1 cellular context compared by ENCODE assay signal in the genomic region with DNA sequence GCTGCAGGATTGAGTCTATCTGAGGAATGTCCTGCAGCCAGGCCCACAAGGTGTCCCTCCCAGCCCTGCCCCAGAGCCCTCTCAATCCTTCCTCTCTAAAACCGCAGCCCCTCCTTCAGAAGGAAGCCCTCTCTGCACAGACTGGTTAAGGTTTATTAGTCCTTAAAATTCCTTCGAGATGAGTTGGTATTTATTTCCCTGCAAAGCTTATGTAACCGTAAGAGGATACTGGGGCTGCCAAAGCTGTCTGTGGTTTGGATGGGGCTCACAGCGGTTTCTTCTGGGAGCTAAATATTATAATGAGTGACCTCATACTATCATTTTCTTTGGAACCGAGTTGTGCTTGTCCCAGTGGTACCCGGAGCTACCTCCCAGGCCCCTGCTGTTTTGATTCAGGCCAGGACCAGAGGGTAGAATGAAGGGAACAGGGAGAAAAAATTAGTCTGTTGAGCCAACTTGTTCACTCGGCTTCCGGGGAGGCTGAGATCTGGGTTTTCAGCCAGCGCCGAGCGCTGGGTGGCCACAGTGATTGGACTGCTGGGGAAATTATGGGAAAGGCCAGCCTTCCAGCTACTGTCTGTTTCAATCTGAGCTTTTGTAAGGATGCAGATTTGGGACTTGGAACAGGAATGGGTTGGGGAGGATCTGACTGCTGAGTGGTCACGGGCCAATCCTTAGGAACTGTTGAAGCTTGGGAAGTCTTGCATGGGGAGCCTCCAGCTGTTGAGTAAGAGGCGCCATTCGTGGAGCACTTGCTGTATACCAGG.
TF ChIP-seq lines count a peak whose summit lies in the region.

No MANE protein-coding gene starts in this region.

TF ChIP-seq in HEK293, 187 proteins besides CTCF, POLR2A, EP300 and RAD21 (continued from another document and continues in another):
- TF ChIP-seq, protein P1, sequence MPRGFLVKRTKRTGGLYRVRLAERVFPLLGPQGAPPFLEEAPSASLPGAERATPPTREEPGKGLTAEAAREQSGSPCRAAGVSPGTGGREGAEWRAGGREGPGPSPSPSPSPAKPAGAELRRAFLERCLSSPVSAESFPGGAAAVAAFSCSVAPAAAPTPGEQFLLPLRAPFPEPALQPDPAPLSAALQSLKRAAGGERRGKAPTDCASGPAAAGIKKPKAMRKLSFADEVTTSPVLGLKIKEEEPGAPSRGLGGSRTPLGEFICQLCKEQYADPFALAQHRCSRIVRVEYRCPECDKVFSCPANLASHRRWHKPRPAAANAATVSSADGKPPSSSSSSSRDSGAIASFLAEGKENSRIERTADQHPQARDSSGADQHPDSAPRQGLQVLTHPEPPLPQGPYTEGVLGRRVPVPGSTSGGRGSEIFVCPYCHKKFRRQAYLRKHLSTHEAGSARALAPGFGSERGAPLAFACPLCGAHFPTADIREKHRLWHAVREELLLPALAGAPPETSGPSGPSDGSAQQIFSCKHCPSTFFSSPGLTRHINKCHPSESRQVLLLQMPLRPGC (tag by site-specific recombination; IDR thresholded peaks at IDR 0.05) = peak; percentile 89
- TF ChIP-seq ZNF280C (tag by site-specific recombination; IDR thresholded peaks at IDR 0.05) = no peak
- TF ChIP-seq ZNF600 (tag by site-specific recombination; IDR thresholded peaks at IDR 0.05) = peak; percentile 62
- TF ChIP-seq, protein P2, sequence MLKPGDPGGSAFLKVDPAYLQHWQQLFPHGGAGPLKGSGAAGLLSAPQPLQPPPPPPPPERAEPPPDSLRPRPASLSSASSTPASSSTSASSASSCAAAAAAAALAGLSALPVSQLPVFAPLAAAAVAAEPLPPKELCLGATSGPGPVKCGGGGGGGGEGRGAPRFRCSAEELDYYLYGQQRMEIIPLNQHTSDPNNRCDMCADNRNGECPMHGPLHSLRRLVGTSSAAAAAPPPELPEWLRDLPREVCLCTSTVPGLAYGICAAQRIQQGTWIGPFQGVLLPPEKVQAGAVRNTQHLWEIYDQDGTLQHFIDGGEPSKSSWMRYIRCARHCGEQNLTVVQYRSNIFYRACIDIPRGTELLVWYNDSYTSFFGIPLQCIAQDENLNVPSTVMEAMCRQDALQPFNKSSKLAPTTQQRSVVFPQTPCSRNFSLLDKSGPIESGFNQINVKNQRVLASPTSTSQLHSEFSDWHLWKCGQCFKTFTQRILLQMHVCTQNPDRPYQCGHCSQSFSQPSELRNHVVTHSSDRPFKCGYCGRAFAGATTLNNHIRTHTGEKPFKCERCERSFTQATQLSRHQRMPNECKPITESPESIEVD (tag by site-specific recombination; IDR thresholded peaks at IDR 0.05) = peak; percentile 30; the same call in 1 of the 2 replicates
- no peak for TF ChIP-seq ZNF626 (tag by site-specific recombination; IDR thresholded peaks at IDR 0.05)
- no peak for TF ChIP-seq ZNF37A (tag by site-specific recombination; IDR thresholded peaks at IDR 0.05)
- TF ChIP-seq, protein P3, sequence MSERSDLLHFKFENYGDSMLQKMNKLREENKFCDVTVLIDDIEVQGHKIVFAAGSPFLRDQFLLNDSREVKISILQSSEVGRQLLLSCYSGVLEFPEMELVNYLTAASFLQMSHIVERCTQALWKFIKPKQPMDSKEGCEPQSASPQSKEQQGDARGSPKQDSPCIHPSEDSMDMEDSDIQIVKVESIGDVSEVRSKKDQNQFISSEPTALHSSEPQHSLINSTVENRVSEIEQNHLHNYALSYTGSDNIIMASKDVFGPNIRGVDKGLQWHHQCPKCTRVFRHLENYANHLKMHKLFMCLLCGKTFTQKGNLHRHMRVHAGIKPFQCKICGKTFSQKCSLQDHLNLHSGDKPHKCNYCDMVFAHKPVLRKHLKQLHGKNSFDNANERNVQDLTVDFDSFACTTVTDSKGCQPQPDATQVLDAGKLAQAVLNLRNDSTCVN (tag by site-specific recombination; optimal IDR thresholded peaks at IDR 0.05) = peak; percentile 8
- no peak for TF ChIP-seq ZNF221 (tag by site-specific recombination; IDR thresholded peaks at IDR 0.05; ENCODE audit: borderline replicate concordance)
- no peak for TF ChIP-seq ZNF514 (tag by site-specific recombination; IDR thresholded peaks at IDR 0.05)
- TF ChIP-seq ZNF366 (tag by site-specific recombination; conservative IDR thresholded peaks at IDR 0.05) = peak; percentile 86
- peak; percentile 97 for TF ChIP-seq SP7 (tag by site-specific recombination; IDR thresholded peaks at IDR 0.05)
- no peak for TF ChIP-seq ZNF302 (tag by site-specific recombination; IDR thresholded peaks at IDR 0.05; ENCODE audit: low read depth)
- TF ChIP-seq PRDM4 (tag by site-specific recombination; IDR thresholded peaks at IDR 0.05) = peak; percentile 99
- TF ChIP-seq ZNF837 (tag by site-specific recombination; IDR thresholded peaks at IDR 0.05) = no peak
- TF ChIP-seq SP3 (tag by site-specific recombination; IDR thresholded peaks at IDR 0.05) = peak; percentile 61
- no peak for TF ChIP-seq ZNF654 (tag by site-specific recombination; IDR thresholded peaks at IDR 0.05; ENCODE audit: low read depth)
- no peak for TF ChIP-seq ZNF174 (tag by site-specific recombination; IDR thresholded peaks at IDR 0.05)
- TF ChIP-seq ZNF660 (tag by site-specific recombination; IDR thresholded peaks at IDR 0.05) = peak; percentile 94
- peak; percentile 59; the same call in 1 of the 2 replicates for TF ChIP-seq ZNF10 (tag by site-specific recombination; IDR thresholded peaks at IDR 0.05)
- peak; percentile 95 for TF ChIP-seq ZEB2 (tag by site-specific recombination; IDR thresholded peaks at IDR 0.05)
- peak; percentile 80 for TF ChIP-seq ZBTB21 (tag by site-specific recombination; IDR thresholded peaks at IDR 0.05)
- TF ChIP-seq ZNF777 (tag by site-specific recombination; IDR thresholded peaks at IDR 0.05; ENCODE audit: borderline replicate concordance) = no peak
- TF ChIP-seq, protein P4, sequence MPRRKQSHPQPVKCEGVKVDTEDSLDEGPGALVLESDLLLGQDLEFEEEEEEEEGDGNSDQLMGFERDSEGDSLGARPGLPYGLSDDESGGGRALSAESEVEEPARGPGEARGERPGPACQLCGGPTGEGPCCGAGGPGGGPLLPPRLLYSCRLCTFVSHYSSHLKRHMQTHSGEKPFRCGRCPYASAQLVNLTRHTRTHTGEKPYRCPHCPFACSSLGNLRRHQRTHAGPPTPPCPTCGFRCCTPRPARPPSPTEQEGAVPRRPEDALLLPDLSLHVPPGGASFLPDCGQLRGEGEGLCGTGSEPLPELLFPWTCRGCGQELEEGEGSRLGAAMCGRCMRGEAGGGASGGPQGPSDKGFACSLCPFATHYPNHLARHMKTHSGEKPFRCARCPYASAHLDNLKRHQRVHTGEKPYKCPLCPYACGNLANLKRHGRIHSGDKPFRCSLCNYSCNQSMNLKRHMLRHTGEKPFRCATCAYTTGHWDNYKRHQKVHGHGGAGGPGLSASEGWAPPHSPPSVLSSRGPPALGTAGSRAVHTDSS (tag by site-specific recombination; IDR thresholded peaks at IDR 0.05) = no peak
- TF ChIP-seq ZNF157 (tag by site-specific recombination; IDR thresholded peaks at IDR 0.05) = no peak
- TF ChIP-seq, protein P5, sequence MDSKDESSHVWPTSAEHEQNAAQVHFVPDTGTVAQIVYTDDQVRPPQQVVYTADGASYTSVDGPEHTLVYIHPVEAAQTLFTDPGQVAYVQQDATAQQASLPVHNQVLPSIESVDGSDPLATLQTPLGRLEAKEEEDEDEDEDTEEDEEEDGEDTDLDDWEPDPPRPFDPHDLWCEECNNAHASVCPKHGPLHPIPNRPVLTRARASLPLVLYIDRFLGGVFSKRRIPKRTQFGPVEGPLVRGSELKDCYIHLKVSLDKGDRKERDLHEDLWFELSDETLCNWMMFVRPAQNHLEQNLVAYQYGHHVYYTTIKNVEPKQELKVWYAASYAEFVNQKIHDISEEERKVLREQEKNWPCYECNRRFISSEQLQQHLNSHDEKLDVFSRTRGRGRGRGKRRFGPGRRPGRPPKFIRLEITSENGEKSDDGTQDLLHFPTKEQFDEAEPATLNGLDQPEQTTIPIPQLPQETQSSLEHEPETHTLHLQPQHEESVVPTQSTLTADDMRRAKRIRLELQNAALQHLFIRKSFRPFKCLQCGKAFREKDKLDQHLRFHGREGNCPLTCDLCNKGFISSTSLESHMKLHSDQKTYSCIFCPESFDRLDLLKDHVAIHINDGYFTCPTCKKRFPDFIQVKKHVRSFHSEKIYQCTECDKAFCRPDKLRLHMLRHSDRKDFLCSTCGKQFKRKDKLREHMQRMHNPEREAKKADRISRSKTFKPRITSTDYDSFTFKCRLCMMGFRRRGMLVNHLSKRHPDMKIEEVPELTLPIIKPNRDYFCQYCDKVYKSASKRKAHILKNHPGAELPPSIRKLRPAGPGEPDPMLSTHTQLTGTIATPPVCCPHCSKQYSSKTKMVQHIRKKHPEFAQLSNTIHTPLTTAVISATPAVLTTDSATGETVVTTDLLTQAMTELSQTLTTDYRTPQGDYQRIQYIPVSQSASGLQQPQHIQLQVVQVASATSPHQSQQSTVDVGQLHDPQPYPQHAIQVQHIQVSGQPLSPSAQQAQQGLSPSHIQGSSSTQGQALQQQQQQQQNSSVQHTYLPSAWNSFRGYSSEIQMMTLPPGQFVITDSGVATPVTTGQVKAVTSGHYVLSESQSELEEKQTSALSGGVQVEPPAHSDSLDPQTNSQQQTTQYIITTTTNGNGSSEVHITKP (tag by site-specific recombination; IDR thresholded peaks at IDR 0.05) = peak; percentile 64
- TF ChIP-seq ZNF501 (tag by site-specific recombination; IDR thresholded peaks at IDR 0.05) = no peak
- TF ChIP-seq SP2 (tag by site-specific recombination; IDR thresholded peaks at IDR 0.05) = peak; percentile 34
- TF ChIP-seq ZNF169 (tag by site-specific recombination; IDR thresholded peaks at IDR 0.05) = no peak
- peak; percentile 91 for TF ChIP-seq KLF10 (tag by site-specific recombination; IDR thresholded peaks at IDR 0.05)
- TF ChIP-seq ZBTB20 (tag by site-specific recombination; IDR thresholded peaks at IDR 0.05) = peak; percentile 83
- TF ChIP-seq ZNF473 (tag by site-specific recombination; IDR thresholded peaks at IDR 0.05) = no peak
- TF ChIP-seq ZNF184 (tag by site-specific recombination; IDR thresholded peaks at IDR 0.05) = peak; percentile 78
- TF ChIP-seq, protein P6, sequence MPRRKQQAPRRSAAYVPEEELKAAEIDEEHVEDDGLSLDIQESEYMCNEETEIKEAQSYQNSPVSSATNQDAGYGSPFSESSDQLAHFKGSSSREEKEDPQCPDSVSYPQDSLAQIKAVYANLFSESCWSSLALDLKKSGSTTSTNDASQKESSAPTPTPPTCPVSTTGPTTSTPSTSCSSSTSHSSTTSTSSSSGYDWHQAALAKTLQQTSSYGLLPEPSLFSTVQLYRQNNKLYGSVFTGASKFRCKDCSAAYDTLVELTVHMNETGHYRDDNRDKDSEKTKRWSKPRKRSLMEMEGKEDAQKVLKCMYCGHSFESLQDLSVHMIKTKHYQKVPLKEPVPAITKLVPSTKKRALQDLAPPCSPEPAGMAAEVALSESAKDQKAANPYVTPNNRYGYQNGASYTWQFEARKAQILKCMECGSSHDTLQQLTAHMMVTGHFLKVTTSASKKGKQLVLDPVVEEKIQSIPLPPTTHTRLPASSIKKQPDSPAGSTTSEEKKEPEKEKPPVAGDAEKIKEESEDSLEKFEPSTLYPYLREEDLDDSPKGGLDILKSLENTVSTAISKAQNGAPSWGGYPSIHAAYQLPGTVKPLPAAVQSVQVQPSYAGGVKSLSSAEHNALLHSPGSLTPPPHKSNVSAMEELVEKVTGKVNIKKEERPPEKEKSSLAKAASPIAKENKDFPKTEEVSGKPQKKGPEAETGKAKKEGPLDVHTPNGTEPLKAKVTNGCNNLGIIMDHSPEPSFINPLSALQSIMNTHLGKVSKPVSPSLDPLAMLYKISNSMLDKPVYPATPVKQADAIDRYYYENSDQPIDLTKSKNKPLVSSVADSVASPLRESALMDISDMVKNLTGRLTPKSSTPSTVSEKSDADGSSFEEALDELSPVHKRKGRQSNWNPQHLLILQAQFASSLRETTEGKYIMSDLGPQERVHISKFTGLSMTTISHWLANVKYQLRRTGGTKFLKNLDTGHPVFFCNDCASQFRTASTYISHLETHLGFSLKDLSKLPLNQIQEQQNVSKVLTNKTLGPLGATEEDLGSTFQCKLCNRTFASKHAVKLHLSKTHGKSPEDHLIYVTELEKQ (tag by site-specific recombination; IDR thresholded peaks at IDR 0.05; ENCODE audit: borderline replicate concordance) = peak; percentile 89
- peak; percentile 96 for TF ChIP-seq ZNF629 (tag by site-specific recombination; IDR thresholded peaks at IDR 0.05)
- peak; percentile 79 for TF ChIP-seq SCRT2 (tag by site-specific recombination; IDR thresholded peaks at IDR 0.05)
- no peak for TF ChIP-seq ZFP41 (tag by site-specific recombination; IDR thresholded peaks at IDR 0.05; ENCODE audit: borderline replicate concordance)
- no peak for TF ChIP-seq ZNF785 (tag by site-specific recombination; IDR thresholded peaks at IDR 0.05)
- TF ChIP-seq ZNF248 (tag by site-specific recombination; IDR thresholded peaks at IDR 0.05) = no peak
